ENCODE assay signal across 1 cellular context in the genomic region with DNA sequence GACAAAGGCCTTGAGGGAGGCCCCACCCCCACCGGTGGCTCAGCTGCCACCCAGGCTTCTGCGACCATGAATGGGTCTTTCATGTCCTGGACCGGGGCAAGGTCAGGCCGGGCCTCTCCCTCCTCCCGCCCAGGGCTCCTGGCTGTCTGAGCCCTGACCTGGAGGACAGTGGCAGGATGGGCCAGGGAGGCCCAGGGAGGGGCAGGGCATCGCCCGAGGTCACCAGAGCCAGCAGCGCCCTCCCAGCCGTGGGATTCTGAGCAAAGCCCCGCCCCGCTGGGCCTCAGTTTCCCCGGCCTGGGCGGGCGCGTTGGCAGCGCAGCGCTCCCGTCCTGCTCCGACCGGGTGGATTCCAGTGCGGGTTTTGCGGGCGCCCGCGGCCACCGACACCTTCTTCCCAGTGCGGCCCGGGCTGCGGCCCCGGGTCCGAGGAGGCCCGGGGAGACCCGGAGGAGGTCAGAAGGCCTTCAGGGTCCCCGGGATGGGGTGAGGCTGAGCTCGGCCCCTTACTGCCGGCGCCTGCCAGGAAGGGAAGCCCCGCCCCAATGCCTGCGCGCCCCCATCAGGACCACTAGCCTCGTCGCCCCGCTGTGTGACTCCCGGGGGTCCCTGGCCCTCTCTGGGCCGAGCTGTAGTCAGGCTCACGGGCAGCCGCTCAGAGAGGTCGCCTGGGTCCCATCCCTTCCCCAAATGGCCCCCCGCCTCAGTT.
TF ChIP-seq lines count a peak whose summit lies in the region.

No MANE protein-coding gene starts in this region.

TF ChIP-seq in HepG2, 621 proteins besides CTCF, POLR2A, EP300 and RAD21 (continued from another document and continues in another):
- TF ChIP-seq TBX3 (IDR thresholded peaks at IDR 0.05; ENCODE audit: borderline replicate concordance) (peak; percentile 77; the same call in 1 of the 2 replicates), ZNF207 (IDR thresholded peaks at IDR 0.05; ENCODE audit: borderline replicate concordance) (no peak), FOXK2 (IDR thresholded peaks at IDR 0.05) (no peak), ZNF703 (CRISPR knock-in tag; IDR thresholded peaks at IDR 0.05; ENCODE audit: borderline replicate concordance) (no peak), HNRNPL (IDR thresholded peaks at IDR 0.05; ENCODE audit: low read depth, low read length) (peak; percentile 93), NCOA2 (CRISPR knock-in tag; IDR thresholded peaks at IDR 0.05) (peak; percentile 94), TEAD2 (CRISPR knock-in tag; IDR thresholded peaks at IDR 0.05) (no peak), ZNF383 (CRISPR knock-in tag; IDR thresholded peaks at IDR 0.05; ENCODE audit: borderline replicate concordance) (no peak), MEIS2 (CRISPR knock-in tag; IDR thresholded peaks at IDR 0.05) (peak; percentile 90), HHEX (CRISPR knock-in tag; IDR thresholded peaks at IDR 0.05) (no peak), MBNL3 (CRISPR knock-in tag; conservative IDR thresholded peaks at IDR 0.05) (no peak), SSRP1 (CRISPR knock-in tag; IDR thresholded peaks at IDR 0.05) (no peak), PITX1 (CRISPR knock-in tag; IDR thresholded peaks at IDR 0.05) (peak; percentile 85), ZNF781 (CRISPR knock-in tag; IDR thresholded peaks at IDR 0.05; ENCODE audit: borderline replicate concordance, not compliant biosample characterization) (no peak), ZNF224 (CRISPR knock-in tag; IDR thresholded peaks at IDR 0.05) (0 out of 2 replicates have a peak, but pooled peaks have one; percentile 30), ZNF883 (CRISPR knock-in tag; IDR thresholded peaks at IDR 0.05; ENCODE audit: not compliant biosample characterization) (no peak), ZSCAN29 (CRISPR knock-in tag; conservative IDR thresholded peaks at IDR 0.05) (peak; percentile 55), NFE2 (CRISPR knock-in tag; IDR thresholded peaks at IDR 0.05) (no peak), ZNF629 (CRISPR knock-in tag; conservative IDR thresholded peaks at IDR 0.05) (peak; percentile 60; the same call in 1 of the 2 replicates), PAWR (CRISPR knock-in tag; IDR thresholded peaks at IDR 0.05; ENCODE audit: borderline replicate concordance) (0 out of 2 replicates have a peak, but pooled peaks have one; percentile 37), POLR2AphosphoS2 (IDR thresholded peaks at IDR 0.05; ENCODE audit: low read depth, low read length) (no peak), SP4 (CRISPR knock-in tag; IDR thresholded peaks at IDR 0.05) (peak; percentile 86), AHR (CRISPR knock-in tag; IDR thresholded peaks at IDR 0.05) (peak; percentile 65; the same call in 1 of the 2 replicates), TEAD3 (CRISPR knock-in tag; optimal IDR thresholded peaks at IDR 0.05; ENCODE audit: borderline replicate concordance) (peak; percentile 75), GABPA (IDR thresholded peaks at IDR 0.05; ENCODE audit: low read depth, low read length) (no peak), GABPA (CRISPR knock-in tag; IDR thresholded peaks at IDR 0.05; ENCODE audit: low read depth) (0 out of 2 replicates have a peak, but pooled peaks have one; percentile 23), GABPB1 (CRISPR knock-in tag; IDR thresholded peaks at IDR 0.05) (peak; percentile 68), SAP130 (CRISPR knock-in tag; IDR thresholded peaks at IDR 0.05; ENCODE audit: low read depth) (peak; percentile 90), DPF2 (CRISPR knock-in tag; IDR thresholded peaks at IDR 0.05; ENCODE audit: borderline replicate concordance, low read depth) (peak; percentile 69; the same call in 1 of the 2 replicates), ZNF335 (CRISPR knock-in tag; IDR thresholded peaks at IDR 0.05) (0 out of 2 replicates have a peak, but pooled peaks have one; percentile 36), SATB2 (CRISPR knock-in tag; IDR thresholded peaks at IDR 0.05) (0 out of 2 replicates have a peak, but pooled peaks have one; percentile 25), ZNF879 (CRISPR knock-in tag; IDR thresholded peaks at IDR 0.05) (no peak), CBFB (CRISPR knock-in tag; IDR thresholded peaks at IDR 0.05) (peak; percentile 87), SOX6 (IDR thresholded peaks at IDR 0.05) (no peak), SOX6 (CRISPR knock-in tag; IDR thresholded peaks at IDR 0.05) (peak; percentile 90), MATR3 (CRISPR knock-in tag; IDR thresholded peaks at IDR 0.05) (no peak), KAT2B (IDR thresholded peaks at IDR 0.05; ENCODE audit: borderline replicate concordance, low read depth, low read length) (no peak), POGZ (CRISPR knock-in tag; IDR thresholded peaks at IDR 0.05) (peak; percentile 52; the same call in 1 of the 2 replicates), RELA (CRISPR knock-in tag; IDR thresholded peaks at IDR 0.05) (no peak), NCOA5 (CRISPR knock-in tag; IDR thresholded peaks at IDR 0.05) (no peak), ZNF101 (CRISPR knock-in tag; IDR thresholded peaks at IDR 0.05; ENCODE audit: borderline replicate concordance, low read depth) (no peak), ZSCAN31 (CRISPR knock-in tag; IDR thresholded peaks at IDR 0.05; ENCODE audit: low read depth) (0 out of 2 replicates have a peak, but pooled peaks have one; percentile 17), ATF7-NPFF (CRISPR knock-in tag; IDR thresholded peaks at IDR 0.05; ENCODE audit: low read depth) (peak; percentile 14; the same call in 1 of the 2 replicates), ZKSCAN1 (IDR thresholded peaks at IDR 0.05; ENCODE audit: low read length) (no peak), ZNF3 (CRISPR knock-in tag; IDR thresholded peaks at IDR 0.05) (no peak), MXD4 (CRISPR knock-in tag; IDR thresholded peaks at IDR 0.05) (0 out of 2 replicates have a peak, but pooled peaks have one; percentile 43), PRMT3 (CRISPR knock-in tag; IDR thresholded peaks at IDR 0.05; ENCODE audit: borderline replicate concordance, low read depth) (no peak), CBX1 (IDR thresholded peaks at IDR 0.05; ENCODE audit: low read depth) (peak; percentile 50), ZNF850 (CRISPR knock-in tag; conservative IDR thresholded peaks at IDR 0.05) (no peak), ZNF251 (CRISPR knock-in tag; IDR thresholded peaks at IDR 0.05) (no peak), STAT5B (CRISPR knock-in tag; IDR thresholded peaks at IDR 0.05) (no peak), TMF1 (CRISPR knock-in tag; IDR thresholded peaks at IDR 0.05; ENCODE audit: low read depth) (no peak; the same call in 1 of the 2 replicates), RBM22 (optimal IDR thresholded peaks at IDR 0.05; ENCODE audit: low read length) (no peak), CEBPG (CRISPR knock-in tag; IDR thresholded peaks at IDR 0.05) (peak; percentile 11; the same call in 1 of the 2 replicates), ELF3 (CRISPR knock-in tag; IDR thresholded peaks at IDR 0.05) (peak; percentile 53; the same call in 1 of the 2 replicates), NFIB (CRISPR knock-in tag; IDR thresholded peaks at IDR 0.05; ENCODE audit: borderline replicate concordance) (no peak), ZNF138 (CRISPR knock-in tag; IDR thresholded peaks at IDR 0.05; ENCODE audit: low read depth) (no peak)
- TF ChIP-seq, protein P1, sequence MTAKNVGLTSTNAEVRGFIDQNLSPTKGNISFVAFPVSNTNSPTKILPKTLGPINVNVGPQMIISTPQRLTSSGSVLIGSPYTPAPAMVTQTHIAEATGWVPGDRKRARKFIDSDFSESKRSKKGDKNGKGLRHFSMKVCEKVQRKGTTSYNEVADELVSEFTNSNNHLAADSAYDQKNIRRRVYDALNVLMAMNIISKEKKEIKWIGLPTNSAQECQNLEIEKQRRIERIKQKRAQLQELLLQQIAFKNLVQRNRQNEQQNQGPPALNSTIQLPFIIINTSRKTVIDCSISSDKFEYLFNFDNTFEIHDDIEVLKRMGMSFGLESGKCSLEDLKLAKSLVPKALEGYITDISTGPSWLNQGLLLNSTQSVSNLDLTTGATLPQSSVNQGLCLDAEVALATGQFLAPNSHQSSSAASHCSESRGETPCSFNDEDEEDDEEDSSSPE (CRISPR knock-in tag; IDR thresholded peaks at IDR 0.05) = peak; percentile 74
- TF ChIP-seq, protein P2, sequence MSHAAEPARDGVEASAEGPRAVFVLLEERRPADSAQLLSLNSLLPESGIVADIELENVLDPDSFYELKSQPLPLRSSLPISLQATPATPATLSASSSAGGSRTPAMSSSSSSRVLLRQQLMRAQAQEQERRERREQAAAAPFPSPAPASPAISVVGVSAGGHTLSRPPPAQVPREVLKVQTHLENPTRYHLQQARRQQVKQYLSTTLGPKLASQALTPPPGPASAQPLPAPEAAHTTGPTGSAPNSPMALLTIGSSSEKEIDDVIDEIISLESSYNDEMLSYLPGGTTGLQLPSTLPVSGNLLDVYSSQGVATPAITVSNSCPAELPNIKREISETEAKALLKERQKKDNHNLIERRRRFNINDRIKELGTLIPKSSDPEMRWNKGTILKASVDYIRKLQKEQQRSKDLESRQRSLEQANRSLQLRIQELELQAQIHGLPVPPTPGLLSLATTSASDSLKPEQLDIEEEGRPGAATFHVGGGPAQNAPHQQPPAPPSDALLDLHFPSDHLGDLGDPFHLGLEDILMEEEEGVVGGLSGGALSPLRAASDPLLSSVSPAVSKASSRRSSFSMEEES (CRISPR knock-in tag; IDR thresholded peaks at IDR 0.05) = peak; percentile 44; the same call in 1 of the 2 replicates
- TF ChIP-seq, protein P3, sequence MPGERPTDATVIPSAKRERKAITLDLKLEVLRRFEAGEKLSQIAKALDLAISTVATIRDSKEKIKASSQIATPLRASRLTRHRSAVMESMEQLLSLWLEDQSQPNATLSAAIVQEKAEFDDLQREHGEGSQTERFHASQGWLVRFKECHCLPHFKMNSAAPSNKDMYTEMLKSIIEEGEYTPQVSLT (CRISPR knock-in tag; IDR thresholded peaks at IDR 0.05; ENCODE audit: borderline replicate concordance, low read depth) = no peak; the same call in 1 of the 2 replicates
- TF ChIP-seq, protein P4, sequence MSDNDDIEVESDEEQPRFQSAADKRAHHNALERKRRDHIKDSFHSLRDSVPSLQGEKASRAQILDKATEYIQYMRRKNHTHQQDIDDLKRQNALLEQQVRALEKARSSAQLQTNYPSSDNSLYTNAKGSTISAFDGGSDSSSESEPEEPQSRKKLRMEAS (IDR thresholded peaks at IDR 0.05) = peak; percentile 6
- TF ChIP-seq, protein P5, sequence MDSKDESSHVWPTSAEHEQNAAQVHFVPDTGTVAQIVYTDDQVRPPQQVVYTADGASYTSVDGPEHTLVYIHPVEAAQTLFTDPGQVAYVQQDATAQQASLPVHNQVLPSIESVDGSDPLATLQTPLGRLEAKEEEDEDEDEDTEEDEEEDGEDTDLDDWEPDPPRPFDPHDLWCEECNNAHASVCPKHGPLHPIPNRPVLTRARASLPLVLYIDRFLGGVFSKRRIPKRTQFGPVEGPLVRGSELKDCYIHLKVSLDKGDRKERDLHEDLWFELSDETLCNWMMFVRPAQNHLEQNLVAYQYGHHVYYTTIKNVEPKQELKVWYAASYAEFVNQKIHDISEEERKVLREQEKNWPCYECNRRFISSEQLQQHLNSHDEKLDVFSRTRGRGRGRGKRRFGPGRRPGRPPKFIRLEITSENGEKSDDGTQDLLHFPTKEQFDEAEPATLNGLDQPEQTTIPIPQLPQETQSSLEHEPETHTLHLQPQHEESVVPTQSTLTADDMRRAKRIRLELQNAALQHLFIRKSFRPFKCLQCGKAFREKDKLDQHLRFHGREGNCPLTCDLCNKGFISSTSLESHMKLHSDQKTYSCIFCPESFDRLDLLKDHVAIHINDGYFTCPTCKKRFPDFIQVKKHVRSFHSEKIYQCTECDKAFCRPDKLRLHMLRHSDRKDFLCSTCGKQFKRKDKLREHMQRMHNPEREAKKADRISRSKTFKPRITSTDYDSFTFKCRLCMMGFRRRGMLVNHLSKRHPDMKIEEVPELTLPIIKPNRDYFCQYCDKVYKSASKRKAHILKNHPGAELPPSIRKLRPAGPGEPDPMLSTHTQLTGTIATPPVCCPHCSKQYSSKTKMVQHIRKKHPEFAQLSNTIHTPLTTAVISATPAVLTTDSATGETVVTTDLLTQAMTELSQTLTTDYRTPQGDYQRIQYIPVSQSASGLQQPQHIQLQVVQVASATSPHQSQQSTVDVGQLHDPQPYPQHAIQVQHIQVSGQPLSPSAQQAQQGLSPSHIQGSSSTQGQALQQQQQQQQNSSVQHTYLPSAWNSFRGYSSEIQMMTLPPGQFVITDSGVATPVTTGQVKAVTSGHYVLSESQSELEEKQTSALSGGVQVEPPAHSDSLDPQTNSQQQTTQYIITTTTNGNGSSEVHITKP (CRISPR knock-in tag; IDR thresholded peaks at IDR 0.05; ENCODE audit: low read depth) = 0 out of 2 replicates have a peak, but pooled peaks have one; percentile 17
- TF ChIP-seq, protein P6, sequence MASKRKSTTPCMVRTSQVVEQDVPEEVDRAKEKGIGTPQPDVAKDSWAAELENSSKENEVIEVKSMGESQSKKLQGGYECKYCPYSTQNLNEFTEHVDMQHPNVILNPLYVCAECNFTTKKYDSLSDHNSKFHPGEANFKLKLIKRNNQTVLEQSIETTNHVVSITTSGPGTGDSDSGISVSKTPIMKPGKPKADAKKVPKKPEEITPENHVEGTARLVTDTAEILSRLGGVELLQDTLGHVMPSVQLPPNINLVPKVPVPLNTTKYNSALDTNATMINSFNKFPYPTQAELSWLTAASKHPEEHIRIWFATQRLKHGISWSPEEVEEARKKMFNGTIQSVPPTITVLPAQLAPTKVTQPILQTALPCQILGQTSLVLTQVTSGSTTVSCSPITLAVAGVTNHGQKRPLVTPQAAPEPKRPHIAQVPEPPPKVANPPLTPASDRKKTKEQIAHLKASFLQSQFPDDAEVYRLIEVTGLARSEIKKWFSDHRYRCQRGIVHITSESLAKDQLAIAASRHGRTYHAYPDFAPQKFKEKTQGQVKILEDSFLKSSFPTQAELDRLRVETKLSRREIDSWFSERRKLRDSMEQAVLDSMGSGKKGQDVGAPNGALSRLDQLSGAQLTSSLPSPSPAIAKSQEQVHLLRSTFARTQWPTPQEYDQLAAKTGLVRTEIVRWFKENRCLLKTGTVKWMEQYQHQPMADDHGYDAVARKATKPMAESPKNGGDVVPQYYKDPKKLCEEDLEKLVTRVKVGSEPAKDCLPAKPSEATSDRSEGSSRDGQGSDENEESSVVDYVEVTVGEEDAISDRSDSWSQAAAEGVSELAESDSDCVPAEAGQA (IDR thresholded peaks at IDR 0.05; ENCODE audit: low read depth) = 0 out of 2 replicates have a peak, but pooled peaks have one; percentile 50
- TF ChIP-seq, protein P6 (CRISPR knock-in tag; IDR thresholded peaks at IDR 0.05; ENCODE audit: borderline replicate concordance) = peak; percentile 83; the same call in 1 of the 2 replicates
